Comparison of ENCODE assay signal across 8 cellular contexts in genomic region chr4:153223418-153223792, GRCh38. TPM values are rescaled to one million over a fixed set of nuclear protein-coding genes. Genes with fewer than 3 reads are reported as not detected.
DNase-seq lines count a peak whose midpoint lies in the region; ATAC-seq and TF ChIP-seq lines count a peak whose summit lies in the region.

No MANE protein-coding gene starts in this region.

- H3K36me3 Mint-ChIP-seq in Caco-2 (ENCODE audit: insufficient read depth, unreplicated experiment) = peaks cover 20% of the 10 kb centered on the region
- peaks cover 12% of the 10 kb centered on the region for H3K36me3 Mint-ChIP-seq in natural killer cell treated with Interleukin-12 subunit alpha and Interleukin-12 subunit beta and Interleukin-15 and Interleukin-18, amount 100 ng/mL, for 72 hours

- peaks cover 8% of the 10 kb centered on the region for H3K4me1 Mint-ChIP-seq in Caco-2 (ENCODE audit: low read depth, unreplicated experiment)
- H3K4me1 Mint-ChIP-seq in natural killer cell treated with Interleukin-12 subunit alpha and Interleukin-12 subunit beta and Interleukin-15 and Interleukin-18, amount 100 ng/mL, for 72 hours (ENCODE audit: low read depth in 2 of 2) = peaks cover 4 to 9% of the 10 kb centered on the region in 2 donors

- H2AFZ ChIP-seq in Karpas-422 (ENCODE audit: low read length) = no peak overlapping the region

- no peak for TF ChIP-seq CTCF in Caco-2 (IDR thresholded peaks at IDR 0.05; ENCODE audit: insufficient read depth in 1 of 2, low read depth in 1 of 2, low read length in 1 of 2, severe bottlenecking in 1 of 2, unreplicated experiment in 1 of 2)

- H3K4me3 ChIP-seq in Caco-2 (ENCODE audit: low read depth, low read length) = no peak overlapping the region
- no peak overlapping the region for H3K4me3 ChIP-seq in Karpas-422 (ENCODE audit: low read length)
- H3K4me3 ChIP-seq in duodenal mucosa (ENCODE audit: low read depth in 1 of 2, low read length in 2 of 2) = peak overlapping the region; percentile 65 to 77

- no peaks in the 10 kb centered on the region for H4K20me1 ChIP-seq in Karpas-422 (ENCODE audit: insufficient read depth, low read depth, low read length)

- no peaks in the 10 kb centered on the region for H3K27me3 Mint-ChIP-seq in Caco-2 (ENCODE audit: insufficient read depth, unreplicated experiment)
- H3K27me3 Mint-ChIP-seq in natural killer cell treated with Interleukin-12 subunit alpha and Interleukin-12 subunit beta and Interleukin-15 and Interleukin-18, amount 100 ng/mL, for 72 hours = peaks cover 33 to 62% of the 10 kb centered on the region in 2 donors

- no TSS peak for BruUV-seq in Caco-2 (replicated peaks; lab: Mats Ljungman, UMichigan)

- H3K36me3 ChIP-seq in Caco-2 (ENCODE audit: control insufficient read depth, insufficient read depth, low read length) = peaks cover 2% of the 10 kb centered on the region; the same call in 1 of the 2 replicates
- no peaks in the 10 kb centered on the region for H3K36me3 ChIP-seq in Karpas-422 (ENCODE audit: insufficient read depth, low read length)
- no peaks in the 10 kb centered on the region for H3K36me3 ChIP-seq in duodenal mucosa (ENCODE audit: control insufficient read depth in 1 of 2, insufficient read depth in 2 of 2, low read length in 2 of 2)

- H3K27ac Mint-ChIP-seq in Caco-2 (ENCODE audit: unreplicated experiment) = no peak overlapping the region
- H3K27ac Mint-ChIP-seq in natural killer cell treated with Interleukin-12 subunit alpha and Interleukin-12 subunit beta and Interleukin-15 and Interleukin-18, amount 100 ng/mL, for 72 hours = no peak overlapping the region

- POLR2A ChIA-PET in Caco-2 (lab: Charles Lee) = no interaction called here

- no peak for ATAC-seq in natural killer cell treated with Interleukin-12 subunit alpha and Interleukin-12 subunit beta and Interleukin-15 and Interleukin-18, amount 100 ng/mL, for 72 hours

- peak overlapping the region; percentile 1 for H3K4me2 ChIP-seq in Karpas-422 (ENCODE audit: low read depth, low read length, poor library complexity, severe bottlenecking)

- H3K4me3 Mint-ChIP-seq in Caco-2 (ENCODE audit: unreplicated experiment) = peak overlapping the region; percentile 15
- peak overlapping the region; percentile 61 for H3K4me3 Mint-ChIP-seq in natural killer cell treated with Interleukin-12 subunit alpha and Interleukin-12 subunit beta and Interleukin-15 and Interleukin-18, amount 100 ng/mL, for 72 hours

- H3K9me3 ChIP-seq in Caco-2 = no peaks in the 10 kb centered on the region
- H3K9me3 ChIP-seq in Karpas-422 (ENCODE audit: low read length) = peaks cover 6% of the 10 kb centered on the region; the same call in 1 of the 2 replicates
- no peaks in the 10 kb centered on the region for H3K9me3 ChIP-seq in duodenal mucosa (ENCODE audit: control insufficient read depth in 1 of 2, low read length in 2 of 2)

- H3K4me1 ChIP-seq in Caco-2 = peaks cover 20% of the 10 kb centered on the region
- H3K4me1 ChIP-seq in Karpas-422 (ENCODE audit: low read length) = peaks cover 18% of the 10 kb centered on the region
- H3K4me1 ChIP-seq in duodenal mucosa (ENCODE audit: control insufficient read depth in 1 of 2, insufficient read depth in 2 of 2, low read length in 2 of 2) = peaks cover 24 to 46% of the 10 kb centered on the region in 2 donors

- intact Hi-C loops in Caco-2 (cut with micrococcal nuclease; ENCODE audit: unreplicated experiment) = no loop called here

- no peaks in the 10 kb centered on the region for H3K9me3 Mint-ChIP-seq in Caco-2 (ENCODE audit: unreplicated experiment)
- H3K9me3 Mint-ChIP-seq in natural killer cell treated with Interleukin-12 subunit alpha and Interleukin-12 subunit beta and Interleukin-15 and Interleukin-18, amount 100 ng/mL, for 72 hours = no peaks in the 10 kb centered on the region

- H3K27ac ChIP-seq in Karpas-422 (ENCODE audit: low read length) (no peak overlapping the region), duodenal mucosa (ENCODE audit: low read depth, low read length) (peak overlapping the region; percentile 62)

- DNase-seq in Caco-2 (no peak), Karpas-422 (no peak), H4 (ENCODE audit: low spot score) (no peak), AML-193 (lab: John Stamatoyannopoulos, UW) (no peak), NCI-H1930 (lab: John Stamatoyannopoulos, UW) (no peak)
- no peak for DNase-seq in natural killer cell treated with Interleukin-12 subunit alpha and Interleukin-12 subunit beta and Interleukin-15 and Interleukin-18, amount 100 ng/mL, for 72 hours (ENCODE audit: low spot score)
- no peak for DNase-seq in stimulated activated CD4-positive, alpha-beta T cell treated with anti-CD3 and anti-CD28 coated beads, Interleukin-4, amount 100 ng/mL, for 24 hours

- CTCF ChIA-PET in Caco-2 (lab: Charles Lee) = interaction anchor here (0.7 kb wide), 1 partner anchor 27 kb away, joined by 3 read pairs; no protein-coding TSS in a partner anchor

- no peaks in the 10 kb centered on the region for H3K9me2 ChIP-seq in Karpas-422 (replicated peaks; ENCODE audit: insufficient read depth, low read length)

- H3K79me2 ChIP-seq in Karpas-422 (ENCODE audit: low read length) = no peaks in the 10 kb centered on the region

- H3K27me3 ChIP-seq in Caco-2 (replicated peaks; ENCODE audit: control insufficient read depth, insufficient read depth, low read length) (no peaks in the 10 kb centered on the region), Karpas-422 (ENCODE audit: low read length) (no peaks in the 10 kb centered on the region; the same call in 1 of the 2 replicates), duodenal mucosa (ENCODE audit: control insufficient read depth in 1 of 2, insufficient read depth in 2 of 2, low read length in 2 of 2) (peaks cover 0 to 3% of the 10 kb centered on the region in 2 donors)

- no peak overlapping the region for H3K9ac ChIP-seq in Karpas-422 (ENCODE audit: low read length)
- H3K9ac ChIP-seq in duodenal mucosa (ENCODE audit: low read depth in 1 of 2, low read length in 2 of 2) = peak overlapping the region; percentile 72 to 85

RNA-seq across cellular contexts. Expression of gene TRIM2, which starts 19.2 kb away (rescaled TPM):
- 62.0 and 62.3 TPM in 2 replicates for total RNA-seq in Caco-2 (2022)
- 0.76 and 0.97 TPM in 2 replicates for total RNA-seq in Karpas-422 (2014; rRNA removed; shearing (Covaris generic); ENCODE audit: low replicate concordance)
- not detected for total RNA-seq in natural killer cell treated with Interleukin-12 subunit alpha and Interleukin-12 subunit beta and Interleukin-15 and Interleukin-18, amount 100 ng/mL, for 72 hours
- total RNA-seq in H4 (2014; rRNA removed; shearing (Covaris generic)) = 16.5 and 22.0 TPM in 2 replicates

Comparison
In these comparisons a context has a peak if more than half of its experiments do, and no peak if none do; other contexts are left out.
1. H3K4me3 ChIP-seq: peak in duodenal mucosa (2 of 2); none in Caco-2 (single experiment) and Karpas-422 (single experiment).